In the genomic region with DNA sequence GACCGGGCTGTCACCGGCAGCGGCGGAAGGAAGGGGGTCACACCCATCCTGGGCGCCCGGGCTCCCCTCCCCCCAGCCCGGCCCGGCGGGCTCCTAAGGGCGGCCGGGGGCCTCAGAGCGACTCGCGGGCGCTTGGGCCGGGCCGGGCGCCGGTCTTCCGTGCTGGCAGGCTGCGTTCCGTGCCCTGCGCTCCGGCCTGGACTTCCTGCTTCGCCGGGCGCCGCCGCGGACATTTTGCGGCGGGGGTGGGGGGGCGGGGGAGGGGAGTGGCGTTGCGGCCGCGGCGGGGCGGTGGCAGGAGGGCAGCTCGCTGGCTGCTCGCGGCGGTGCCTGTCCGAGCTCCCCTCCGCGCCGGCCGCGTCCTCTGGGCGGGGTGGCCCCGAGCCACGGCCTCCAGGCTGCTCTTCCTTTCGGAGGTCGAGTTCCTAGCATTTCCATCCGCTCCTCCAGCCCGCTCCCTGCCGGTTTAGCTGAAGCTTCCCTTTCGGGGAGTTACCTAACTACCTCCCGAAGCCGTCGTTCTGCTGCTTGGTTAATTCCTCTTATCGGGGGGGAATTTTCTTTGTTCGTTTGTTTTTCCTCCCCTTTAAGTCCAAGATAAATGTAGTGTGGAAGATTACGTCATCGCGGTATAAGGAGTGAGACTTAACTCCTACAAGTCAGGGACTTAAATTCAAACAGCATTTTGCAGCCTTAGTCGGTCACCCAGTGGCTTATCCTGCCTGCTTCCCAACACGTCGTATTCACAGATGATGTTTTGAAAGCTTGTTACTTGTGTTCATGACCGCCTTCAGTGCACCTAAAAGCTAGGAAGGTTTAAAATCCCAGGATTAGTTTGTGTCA, we compare ENCODE assay signal across 8 cellular contexts. TPM values are rescaled to one million over a fixed set of nuclear protein-coding genes. Genes with fewer than 3 reads are reported as not detected.
DNase-seq lines count a peak whose midpoint lies in the region; ATAC-seq lines count a peak whose summit lies in the region.

No MANE protein-coding gene starts in this region.

- ATAC-seq in GM18907 (IDR thresholded peaks at IDR 0.05; ENCODE audit: unreplicated experiment) = peak; percentile 40
- ATAC-seq in HG03139 (IDR thresholded peaks at IDR 0.05; ENCODE audit: unreplicated experiment) = peak; percentile 31

- H3K27ac ChIP-seq in epithelial cell of prostate = peak overlapping the region; percentile 98

- no peaks in the 10 kb centered on the region for H3K9me3 ChIP-seq in mononuclear cell (ENCODE audit: low read depth, low read length)

- DNase-seq in AG08395 (ENCODE audit: low spot score) = peak; percentile 72
- peak; percentile 48 for DNase-seq in NCI-H82 treated with DMSO at 0.1 percent for 48 hours (lab: John Stamatoyannopoulos, UW; ENCODE audit: unreplicated experiment)
- peak; percentile 26 for DNase-seq in activated T-cell treated with anti-CD3 and anti-CD28 coated beads for 24 hours (ENCODE audit: low read depth)
- DNase-seq in epithelial cell of prostate (ENCODE audit: low read depth, low spot score) = no peak
- DNase-seq in stimulated activated naive CD4-positive, alpha-beta T cell treated with Interleukin-2 at 50 U/mL for 16 hours (lab: John Stamatoyannopoulos, UW) = peak; percentile 55

- H3K4me1 ChIP-seq in mononuclear cell (ENCODE audit: insufficient read depth, low read length) = peaks cover 71% of the 10 kb centered on the region

- no peaks in the 10 kb centered on the region for H3K27me3 ChIP-seq in mononuclear cell (ENCODE audit: insufficient read depth, low read length)

- H3K4me3 ChIP-seq in mononuclear cell (ENCODE audit: low read length) = peak overlapping the region; percentile 93

RNA-seq across cellular contexts. Expression of gene CDC42, which starts 0.7 kb away (rescaled TPM):
- 791 TPM for total RNA-seq in mononuclear cell

RNA-seq across cellular contexts. Expression of gene CELA3A, which starts 51.8 kb away (rescaled TPM):
- total RNA-seq in mononuclear cell = not detected
